Comparison of ENCODE assay signal across 2 cellular contexts in the genomic region with DNA sequence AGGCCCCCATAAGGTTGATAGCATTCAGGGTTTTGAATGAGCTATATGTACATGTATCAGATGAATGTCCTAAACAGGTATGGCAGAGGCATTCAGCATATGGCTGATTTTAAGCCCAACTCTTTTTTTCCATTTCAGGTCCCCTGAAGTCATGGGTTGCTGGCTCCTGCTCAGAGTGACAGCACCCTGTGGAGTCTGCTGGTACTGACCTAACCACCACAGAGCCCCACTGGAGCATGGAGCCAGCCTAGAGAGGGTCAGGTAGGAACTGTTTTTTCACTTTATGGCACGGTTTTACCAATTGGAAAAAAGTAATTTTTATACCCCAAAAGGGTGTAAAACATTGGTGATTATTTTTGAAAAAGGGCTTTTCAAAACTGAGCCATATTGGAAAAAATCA.
TF ChIP-seq lines count a peak whose summit lies in the region.

No MANE protein-coding gene starts in this region.

TF ChIP-seq in A549, 52 proteins besides CTCF, POLR2A, EP300 and RAD21 (continued from another document):
- no peak for TF ChIP-seq GATA3 (IDR thresholded peaks at IDR 0.05; ENCODE audit: borderline replicate concordance)
- TF ChIP-seq EHMT2 (IDR thresholded peaks at IDR 0.05; ENCODE audit: low read depth): no peak
- no peak for TF ChIP-seq ESRRA (IDR thresholded peaks at IDR 0.05; ENCODE audit: borderline replicate concordance, low read length)
- TF ChIP-seq ZFP36 (IDR thresholded peaks at IDR 0.05; ENCODE audit: borderline replicate concordance, partially characterized antibody): no peak
- TF ChIP-seq NR3C1 (IDR thresholded peaks at IDR 0.05): no peak
- no peak for TF ChIP-seq FOSB (CRISPR knock-in tag; IDR thresholded peaks at IDR 0.05)
- TF ChIP-seq PHF8 (IDR thresholded peaks at IDR 0.05; ENCODE audit: borderline replicate concordance, low read depth): no peak

TF ChIP-seq in GM23338, 12 proteins besides CTCF, POLR2A, EP300 and RAD21:
- TF ChIP-seq, protein P1, sequence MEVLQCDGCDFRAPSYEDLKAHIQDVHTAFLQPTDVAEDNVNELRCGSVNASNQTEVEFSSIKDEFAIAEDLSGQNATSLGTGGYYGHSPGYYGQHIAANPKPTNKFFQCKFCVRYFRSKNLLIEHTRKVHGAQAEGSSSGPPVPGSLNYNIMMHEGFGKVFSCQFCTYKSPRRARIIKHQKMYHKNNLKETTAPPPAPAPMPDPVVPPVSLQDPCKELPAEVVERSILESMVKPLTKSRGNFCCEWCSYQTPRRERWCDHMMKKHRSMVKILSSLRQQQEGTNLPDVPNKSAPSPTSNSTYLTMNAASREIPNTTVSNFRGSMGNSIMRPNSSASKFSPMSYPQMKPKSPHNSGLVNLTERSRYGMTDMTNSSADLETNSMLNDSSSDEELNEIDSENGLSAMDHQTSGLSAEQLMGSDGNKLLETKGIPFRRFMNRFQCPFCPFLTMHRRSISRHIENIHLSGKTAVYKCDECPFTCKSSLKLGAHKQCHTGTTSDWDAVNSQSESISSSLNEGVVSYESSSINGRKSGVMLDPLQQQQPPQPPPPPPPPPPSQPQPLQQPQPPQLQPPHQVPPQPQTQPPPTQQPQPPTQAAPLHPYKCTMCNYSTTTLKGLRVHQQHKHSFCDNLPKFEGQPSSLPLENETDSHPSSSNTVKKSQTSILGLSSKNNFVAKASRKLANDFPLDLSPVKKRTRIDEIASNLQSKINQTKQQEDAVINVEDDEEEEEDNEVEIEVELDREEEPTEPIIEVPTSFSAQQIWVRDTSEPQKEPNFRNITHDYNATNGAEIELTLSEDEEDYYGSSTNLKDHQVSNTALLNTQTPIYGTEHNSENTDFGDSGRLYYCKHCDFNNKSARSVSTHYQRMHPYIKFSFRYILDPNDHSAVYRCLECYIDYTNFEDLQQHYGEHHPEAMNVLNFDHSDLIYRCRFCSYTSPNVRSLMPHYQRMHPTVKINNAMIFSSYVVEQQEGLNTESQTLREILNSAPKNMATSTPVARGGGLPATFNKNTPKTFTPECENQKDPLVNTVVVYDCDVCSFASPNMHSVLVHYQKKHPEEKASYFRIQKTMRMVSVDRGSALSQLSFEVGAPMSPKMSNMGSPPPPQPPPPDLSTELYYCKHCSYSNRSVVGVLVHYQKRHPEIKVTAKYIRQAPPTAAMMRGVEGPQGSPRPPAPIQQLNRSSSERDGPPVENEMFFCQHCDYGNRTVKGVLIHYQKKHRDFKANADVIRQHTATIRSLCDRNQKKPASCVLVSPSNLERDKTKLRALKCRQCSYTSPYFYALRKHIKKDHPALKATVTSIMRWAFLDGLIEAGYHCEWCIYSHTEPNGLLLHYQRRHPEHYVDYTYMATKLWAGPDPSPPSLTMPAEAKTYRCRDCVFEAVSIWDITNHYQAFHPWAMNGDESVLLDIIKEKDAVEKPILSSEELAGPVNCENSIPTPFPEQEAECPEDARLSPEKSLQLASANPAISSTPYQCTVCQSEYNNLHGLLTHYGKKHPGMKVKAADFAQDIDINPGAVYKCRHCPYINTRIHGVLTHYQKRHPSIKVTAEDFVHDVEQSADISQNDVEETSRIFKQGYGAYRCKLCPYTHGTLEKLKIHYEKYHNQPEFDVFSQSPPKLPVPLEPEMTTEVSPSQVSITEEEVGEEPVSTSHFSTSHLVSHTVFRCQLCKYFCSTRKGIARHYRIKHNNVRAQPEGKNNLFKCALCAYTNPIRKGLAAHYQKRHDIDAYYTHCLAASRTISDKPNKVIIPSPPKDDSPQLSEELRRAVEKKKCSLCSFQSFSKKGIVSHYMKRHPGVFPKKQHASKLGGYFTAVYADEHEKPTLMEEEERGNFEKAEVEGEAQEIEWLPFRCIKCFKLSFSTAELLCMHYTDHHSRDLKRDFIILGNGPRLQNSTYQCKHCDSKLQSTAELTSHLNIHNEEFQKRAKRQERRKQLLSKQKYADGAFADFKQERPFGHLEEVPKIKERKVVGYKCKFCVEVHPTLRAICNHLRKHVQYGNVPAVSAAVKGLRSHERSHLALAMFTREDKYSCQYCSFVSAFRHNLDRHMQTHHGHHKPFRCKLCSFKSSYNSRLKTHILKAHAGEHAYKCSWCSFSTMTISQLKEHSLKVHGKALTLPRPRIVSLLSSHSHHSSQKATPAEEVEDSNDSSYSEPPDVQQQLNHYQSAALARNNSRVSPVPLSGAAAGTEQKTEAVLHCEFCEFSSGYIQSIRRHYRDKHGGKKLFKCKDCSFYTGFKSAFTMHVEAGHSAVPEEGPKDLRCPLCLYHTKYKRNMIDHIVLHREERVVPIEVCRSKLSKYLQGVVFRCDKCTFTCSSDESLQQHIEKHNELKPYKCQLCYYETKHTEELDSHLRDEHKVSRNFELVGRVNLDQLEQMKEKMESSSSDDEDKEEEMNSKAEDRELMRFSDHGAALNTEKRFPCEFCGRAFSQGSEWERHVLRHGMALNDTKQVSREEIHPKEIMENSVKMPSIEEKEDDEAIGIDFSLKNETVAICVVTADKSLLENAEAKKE (CRISPR knock-in tag; IDR thresholded peaks at IDR 0.05): no peak
- TF ChIP-seq ZNF331 (CRISPR knock-in tag; IDR thresholded peaks at IDR 0.05; ENCODE audit: low read depth): no peak
- TF ChIP-seq POLR2AphosphoS5 (IDR thresholded peaks at IDR 0.05; ENCODE audit: low read depth): no peak
- TF ChIP-seq REST (IDR thresholded peaks at IDR 0.05; ENCODE audit: unreplicated experiment): no peak
- no peak for TF ChIP-seq CREB1 (CRISPR knock-in tag; IDR thresholded peaks at IDR 0.05; ENCODE audit: low read depth)
- no peak for TF ChIP-seq STAT1 (IDR thresholded peaks at IDR 0.05; ENCODE audit: unreplicated experiment)
- no peak for TF ChIP-seq ZNF114 (CRISPR knock-in tag; IDR thresholded peaks at IDR 0.05)
- no peak for TF ChIP-seq NANOG (IDR thresholded peaks at IDR 0.05; ENCODE audit: borderline replicate concordance)
- TF ChIP-seq EZH2phosphoT487 (IDR thresholded peaks at IDR 0.05; ENCODE audit: unreplicated experiment): no peak
- no peak for TF ChIP-seq ETS1 (IDR thresholded peaks at IDR 0.05)
- no peak for TF ChIP-seq EZH2 (IDR thresholded peaks at IDR 0.05; ENCODE audit: low read depth, unreplicated experiment)
- no peak for TF ChIP-seq JUNB (IDR thresholded peaks at IDR 0.05; ENCODE audit: unreplicated experiment)
